ENCODE assay signal across 24 cellular contexts in the genomic region with DNA sequence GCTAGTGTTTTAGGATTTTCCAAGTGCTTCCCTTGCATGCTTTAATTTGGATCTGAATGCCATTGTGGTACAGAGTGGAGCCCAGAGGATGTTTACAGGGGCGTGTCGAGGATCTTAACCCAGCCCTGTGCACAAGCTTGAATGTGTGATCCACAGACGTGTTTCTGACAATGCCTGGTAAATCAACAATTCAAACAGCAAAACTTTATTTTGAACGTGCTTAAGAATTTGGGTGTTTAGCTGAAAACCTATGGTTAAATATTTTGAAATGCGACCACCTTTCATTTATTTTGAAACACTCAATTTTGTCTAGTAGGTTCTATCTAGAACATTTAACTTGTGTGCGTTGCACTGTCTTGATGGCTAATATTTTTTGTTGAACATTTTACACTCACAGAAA. TPM values are rescaled to one million over a fixed set of nuclear protein-coding genes. Genes with fewer than 3 reads are reported as not detected.
DNase-seq lines count a peak whose midpoint lies in the region; ATAC-seq, FAIRE-seq and TF ChIP-seq lines count a peak whose summit lies in the region.
"Had no signal": no experiment of that assay in that cellular context is flagged by ENCODE, and none has a peak within 500 bp of the region (broad histone marks: within the 10 kb centered on the region; RNA-seq: fewer than 3 reads in every experiment).

No MANE protein-coding gene starts in this region.

- POLR2A ChIA-PET in K562 (lab: Yijun Ruan, JAX), result no interaction called here

- TF ChIP-seq RAD21 in K562 (CRISPR knock-in tag; conservative IDR thresholded peaks at IDR 0.05 in 1 of 2, IDR thresholded peaks at IDR 0.05 in 1 of 2), result no peak

- H3K9ac ChIP-seq in K562 (ENCODE audit: insufficient read depth in 1 of 2, low read depth in 2 of 2, low read length in 2 of 2), result no peak overlapping the region

- H3K79me2 ChIP-seq in K562 (ENCODE audit: control insufficient read depth, insufficient read depth, low read length), result no peaks in the 10 kb centered on the region

- intact Hi-C loops in left ventricle myocardium inferior (cut with micrococcal nuclease), result no loop called here
- intact Hi-C loops in left ventricle myocardium superior (cut with micrococcal nuclease), result no loop called here
- intact Hi-C loops in K562 (cut with micrococcal nuclease), result no loop called here
- intact Hi-C loops in psoas muscle (cut with DNase I), result no loop called here

- no peak overlapping the region for H3K4me2 ChIP-seq in K562 (ENCODE audit: insufficient read depth, low read length)

- H3K27me3 ChIP-seq in left ventricle myocardium inferior (ENCODE audit: low read depth) (peaks cover 15% of the 10 kb centered on the region), K562 (ENCODE audit: control insufficient read depth in 2 of 2, insufficient read depth in 2 of 2, low read length in 2 of 2) (peaks cover 6 to 37% of the 10 kb centered on the region in 2 experiments; a peak in 3 of 5 replicates), psoas muscle (ENCODE audit: insufficient read depth in 3 of 3, low read length in 2 of 3) (no peaks in the 10 kb centered on the region)
- peaks cover 11% of the 10 kb centered on the region for H3K27me3 ChIP-seq in effector memory CD4-positive, alpha-beta T cell (replicated peaks; ENCODE audit: control insufficient read depth, insufficient read depth, low read length, poor library complexity, severe bottlenecking)
- H3K27me3 ChIP-seq: SJCRH30 had no signal

- CTCF ChIA-PET in K562 (lab: Yijun Ruan, JAX; ENCODE audit: low intra/inter-chr PET ratio), result no interaction called here

- 0 out of 2 replicates have a peak, but pooled peaks cover 3% of the 10 kb centered on the region for H4K20me1 ChIP-seq in K562 (replicated peaks; ENCODE audit: control insufficient read depth, insufficient read depth, low read length)

- FAIRE-seq in K562 (lab: Jason Lieb, UNC), result peak; percentile 44
- FAIRE-seq: A204.1, G401.6, GM19239, RCC 7860 had no signal

- H3K9me3 ChIP-seq in left ventricle myocardium inferior (replicated peaks) (no peaks in the 10 kb centered on the region), K562 (replicated peaks; ENCODE audit: control insufficient read depth, insufficient read depth, low read depth, low read length) (no peaks in the 10 kb centered on the region), psoas muscle (no peaks in the 10 kb centered on the region)
- H3K9me3 ChIP-seq in effector memory CD4-positive, alpha-beta T cell (ENCODE audit: control insufficient read depth, low read length), result no peaks in the 10 kb centered on the region
- H3K9me3 ChIP-seq: SJCRH30 had no signal

- H3K27ac ChIP-seq in left ventricle myocardium inferior (replicated peaks) (peak overlapping the region; percentile 96), K562 (ENCODE audit: extremely low read depth, low read depth, low read length) (no peak overlapping the region), psoas muscle (peak overlapping the region; percentile 92)
- no peak overlapping the region for H3K27ac ChIP-seq in effector memory CD4-positive, alpha-beta T cell (ENCODE audit: insufficient read depth, low read length, poor library complexity, severe bottlenecking)
- H3K27ac ChIP-seq: SJCRH30 had no signal

- DNase-seq in left ventricle myocardium inferior (no peak), left ventricle myocardium superior (no peak), GM12865 (ENCODE audit: low read depth) (no peak), K562 (ENCODE audit: extremely low read depth in 1 of 4, low spot score in 3 of 4) (no peak), psoas muscle (no peak), OCI-M1 (lab: John Stamatoyannopoulos, UW) (no peak)
- no peak for DNase-seq in effector memory CD4-positive, alpha-beta T cell
- DNase-seq: CD4-positive, alpha-beta memory T cell; COR-L47; DMS53; H7; Karpas-422; MV-4-11; NCI-H1694; NCI-H2029 treated with DMSO at 0.1 percent for 48 hours; NCI-H446 treated with DMSO at 0.1 percent for 48 hours; NCI-H526; SJCRH30 had no signal

- H3K36me3 ChIP-seq in left ventricle myocardium inferior (no peaks in the 10 kb centered on the region), K562 (ENCODE audit: control insufficient read depth, insufficient read depth, low read length) (no peaks in the 10 kb centered on the region), psoas muscle (ENCODE audit: insufficient read depth in 1 of 2, low read depth in 1 of 2) (no peaks in the 10 kb centered on the region)
- no peaks in the 10 kb centered on the region for H3K36me3 ChIP-seq in effector memory CD4-positive, alpha-beta T cell (ENCODE audit: control insufficient read depth, insufficient read depth, low read length)
- H3K36me3 ChIP-seq: SJCRH30 had no signal

- in situ Hi-C loops in K562 (cut with MboI), result no loop called here

- no peak overlapping the region for H2AFZ ChIP-seq in K562 (ENCODE audit: low read depth, low read length)

- H3K4me1 ChIP-seq in left ventricle myocardium inferior, result peaks cover 59% of the 10 kb centered on the region
- H3K4me1 ChIP-seq in K562 (replicated peaks in 1 of 2; ENCODE audit: control insufficient read depth in 2 of 2, insufficient read depth in 2 of 2, low read length in 2 of 2), result peaks cover 0 to 11% of the 10 kb centered on the region in 2 experiments; a peak in 1 of 5 replicates
- peaks cover 64% of the 10 kb centered on the region for H3K4me1 ChIP-seq in psoas muscle
- peaks cover 25% of the 10 kb centered on the region for H3K4me1 ChIP-seq in effector memory CD4-positive, alpha-beta T cell (ENCODE audit: control insufficient read depth, insufficient read depth, low read length, poor library complexity, severe bottlenecking)
- H3K4me1 ChIP-seq: SJCRH30 had no signal

- no TSS peak for BruUV-seq in K562 (replicated peaks; lab: Mats Ljungman, UMichigan)

- peak overlapping the region; percentile 75 for H3K4me3 ChIP-seq in left ventricle myocardium inferior
- H3K4me3 ChIP-seq in GM12865 (ENCODE audit: low read depth, low read length), result peak overlapping the region; percentile 71; the same call in 1 of the 2 replicates
- no peak overlapping the region for H3K4me3 ChIP-seq in K562
- H3K4me3 ChIP-seq in psoas muscle, result peak overlapping the region; percentile 84
- no peak overlapping the region for H3K4me3 ChIP-seq in effector memory CD4-positive, alpha-beta T cell (ENCODE audit: insufficient read depth, low read depth, low read length, poor library complexity, severe bottlenecking)
- H3K4me3 ChIP-seq: SJCRH30 had no signal

- TF ChIP-seq CTCF in left ventricle myocardium inferior (IDR thresholded peaks at IDR 0.05; ENCODE audit: borderline replicate concordance) (no peak), GM12865 (IDR thresholded peaks at IDR 0.05; ENCODE audit: insufficient read depth, low read depth, low read length, missing control alignments) (no peak), K562 (IDR thresholded peaks at IDR 0.05 in 2 of 3, conservative IDR thresholded peaks at IDR 0.05 in 1 of 3; ENCODE audit: insufficient read depth in 2 of 3, low read depth in 1 of 3, low read length in 3 of 3) (no peak), psoas muscle (IDR thresholded peaks at IDR 0.05) (no peak)

- no peak for TF ChIP-seq EP300 in K562 (IDR thresholded peaks at IDR 0.05; ENCODE audit: low read length)

- no peak for TF ChIP-seq POLR2A in K562 (conservative IDR thresholded peaks at IDR 0.05)

- 20% methylated on average over 6 of the region's 6 CpGs for WGBS in K562 (ENCODE audit: insufficient coverage, low coverage, missing lambda C conversion rate)
- WGBS in psoas muscle, 3 donors, result 40 to 65% (median 47%) methylated on average over 6 of the region's 6 CpGs

- ATAC-seq in left ventricle myocardium superior (no peak), K562 (no peak), psoas muscle (no peak), GM21515 (IDR thresholded peaks at IDR 0.05; ENCODE audit: unreplicated experiment) (no peak)

- H3K9me1 ChIP-seq in K562 (ENCODE audit: control insufficient read depth, insufficient read depth, low read length), result no peaks in the 10 kb centered on the region

RNA-seq across cellular contexts. Expression of a gene that starts 1.8 kb away (rescaled TPM):
- total RNA-seq in left ventricle myocardium inferior (253 TPM), left ventricle myocardium superior (298 TPM), K562 (2014; rRNA removed) (0.73 and 0.78 TPM in 2 replicates), K562 (2014; rRNA removed; fragmentation: Illumina TruSeq; extraction: Trizol) (0.48 and 0.65 TPM in 2 replicates), K562 (2015; rRNA removed; fragmentation: Illumina TruSeq; extraction: Trizol) (0.53 and 0.76 TPM in 2 replicates), K562 (2021) (1.0 and 1.4 TPM in 2 replicates), psoas muscle (100 to 1,000 TPM in 3 of 4 donors, 10 to 100 TPM in 1; 80.2 to 150 (median 118) TPM)
- total RNA-seq in K562 (2011; cell fraction: chromatin; rRNA removed; ENCODE audit: low replicate concordance), result 1.1 and 2.5 TPM in 2 replicates
- total RNA-seq in K562 (2011; cell fraction: nucleolus; rRNA removed), result 0.79 and 1.7 TPM in 2 replicates
- 1.1 and 1.3 TPM in 2 replicates for total RNA-seq in K562 (2011; cell fraction: nucleoplasm; rRNA removed)
- polyA plus RNA-seq in K562 (2011; rRNA removed) (0.65 and 1.2 TPM in 2 replicates), K562 (2014; fragmentation: Illumina TruSeq; extraction: Trizol) (0.86 and 1.1 TPM in 2 replicates), K562 (2014; fragmentation: Nextera tagmentation; extraction: Ambion mirVana) (under 1 TPM; 0.07 to 0.28 TPM), K562 (2014; rRNA removed) (0.60 and 1.3 TPM in 2 replicates), psoas muscle (100 to 1,000 TPM in 2 of 3 donors, 10 to 100 TPM in 1; 38.8 to 142 (median 115) TPM)
- 1.0 and 2.3 TPM in 2 replicates for polyA plus RNA-seq in K562 (2011; cell fraction: cytosol; rRNA removed)
- 2.6 and 3.3 TPM in 2 replicates for polyA plus RNA-seq in K562 (2011; cell fraction: nucleus; rRNA removed)
- 0.13 and 0.28 TPM in 2 replicates for polyA plus RNA-seq in K562 (2012)
- polyA minus RNA-seq in K562 (2011; rRNA and poly(A)+ RNA removed), result 0.51 and 0.56 TPM in 2 replicates
- polyA minus RNA-seq in K562 (2011; cell fraction: cytosol; rRNA and poly(A)+ RNA removed), result 0.91 TPM in 1 of 2 replicates, not detected in the other
- 0.11 and 0.40 TPM in 2 replicates for polyA minus RNA-seq in K562 (2011; cell fraction: nucleus; rRNA and poly(A)+ RNA removed)
- total RNA-seq: MCF 10A had no signal

RNA-seq across cellular contexts. Expression of a gene that starts 34.6 kb away (rescaled TPM):
- total RNA-seq in left ventricle myocardium inferior, result 20.5 TPM
- 20.6 TPM for total RNA-seq in left ventricle myocardium superior
- 19.0 and 32.2 TPM in 2 replicates for total RNA-seq in K562 (2011; cell fraction: chromatin; rRNA removed; ENCODE audit: low replicate concordance)
- total RNA-seq in K562 (2011; cell fraction: nucleolus; rRNA removed), result 21.4 and 24.3 TPM in 2 replicates
- total RNA-seq in K562 (2011; cell fraction: nucleoplasm; rRNA removed), result 22.4 and 37.3 TPM in 2 replicates
- total RNA-seq in K562 (2014; rRNA removed), result 17.4 and 23.3 TPM in 2 replicates
- 14.4 and 15.6 TPM in 2 replicates for total RNA-seq in K562 (2014; rRNA removed; fragmentation: Illumina TruSeq; extraction: Trizol)
- total RNA-seq in K562 (2015; rRNA removed; fragmentation: Illumina TruSeq; extraction: Trizol), result 12.6 and 13.3 TPM in 2 replicates
- 35.8 and 39.6 TPM in 2 replicates for total RNA-seq in K562 (2021)
- polyA plus RNA-seq in K562 (2011; rRNA removed), result 19.0 and 21.9 TPM in 2 replicates
- 21.6 and 31.5 TPM in 2 replicates for polyA plus RNA-seq in K562 (2011; cell fraction: cytosol; rRNA removed)
- 17.8 and 23.4 TPM in 2 replicates for polyA plus RNA-seq in K562 (2011; cell fraction: nucleus; rRNA removed)
- polyA plus RNA-seq in K562 (2012), result 18.4 and 21.4 TPM in 2 replicates
- polyA plus RNA-seq in K562 (2014; fragmentation: Illumina TruSeq; extraction: Trizol), result 20.5 and 21.0 TPM in 2 replicates
- polyA plus RNA-seq in K562 (2014; fragmentation: Nextera tagmentation; extraction: Ambion mirVana), result under 1 TPM; 0.35 to 0.72 TPM
- polyA plus RNA-seq in K562 (2014; rRNA removed), result 19.5 and 23.1 TPM in 2 replicates
- polyA minus RNA-seq in K562 (2011; rRNA and poly(A)+ RNA removed), result 14.3 and 21.6 TPM in 2 replicates
- polyA minus RNA-seq in K562 (2011; cell fraction: cytosol; rRNA and poly(A)+ RNA removed), result 12.3 and 19.2 TPM in 2 replicates
- polyA minus RNA-seq in K562 (2011; cell fraction: nucleus; rRNA and poly(A)+ RNA removed), result 8.6 and 12.6 TPM in 2 replicates
- 10 to 100 TPM; 17.6 to 23.4 (median 19.8) TPM for total RNA-seq in psoas muscle
- 10 to 100 TPM; 11.2 to 19.0 (median 15.2) TPM for polyA plus RNA-seq in psoas muscle

RNA-seq across cellular contexts. Expression of a gene that starts 37.5 kb away (rescaled TPM):
- total RNA-seq in left ventricle myocardium inferior, result 2.1 TPM
- 2.6 TPM for total RNA-seq in left ventricle myocardium superior
- total RNA-seq in K562 (2011; cell fraction: chromatin; rRNA removed; ENCODE audit: low replicate concordance), result 0.19 and 0.21 TPM in 2 replicates
- total RNA-seq in K562 (2011; cell fraction: nucleolus; rRNA removed), result 0.26 and 0.33 TPM in 2 replicates
- 0.29 TPM in 1 of 2 replicates, not detected in the other for total RNA-seq in K562 (2011; cell fraction: nucleoplasm; rRNA removed)
- 1.2 TPM in 2 replicates for total RNA-seq in K562 (2014; rRNA removed)
- 0.26 and 0.73 TPM in 2 replicates for total RNA-seq in K562 (2014; rRNA removed; fragmentation: Illumina TruSeq; extraction: Trizol)
- 0.76 and 0.79 TPM in 2 replicates for total RNA-seq in K562 (2015; rRNA removed; fragmentation: Illumina TruSeq; extraction: Trizol)
- 0.62 and 0.63 TPM in 2 replicates for total RNA-seq in K562 (2021)
- polyA plus RNA-seq in K562 (2011; rRNA removed), result 0.38 and 0.56 TPM in 2 replicates
- 0.31 and 0.48 TPM in 2 replicates for polyA plus RNA-seq in K562 (2011; cell fraction: cytosol; rRNA removed)
- polyA plus RNA-seq in K562 (2011; cell fraction: nucleus; rRNA removed), result 0.24 and 0.50 TPM in 2 replicates
- 1.3 and 2.6 TPM in 2 replicates for polyA plus RNA-seq in K562 (2012)
- polyA plus RNA-seq in K562 (2014; fragmentation: Illumina TruSeq; extraction: Trizol), result 0.85 and 0.87 TPM in 2 replicates
- polyA plus RNA-seq in K562 (2014; fragmentation: Nextera tagmentation; extraction: Ambion mirVana), result under 1 TPM; 0.30 to 0.55 TPM
- 0.56 and 0.65 TPM in 2 replicates for polyA plus RNA-seq in K562 (2014; rRNA removed)
- 0.36 and 0.63 TPM in 2 replicates for polyA minus RNA-seq in K562 (2011; rRNA and poly(A)+ RNA removed)
- not detected in 2 replicates for polyA minus RNA-seq in K562 (2011; cell fraction: cytosol; rRNA and poly(A)+ RNA removed)
- not detected in 2 replicates for polyA minus RNA-seq in K562 (2011; cell fraction: nucleus; rRNA and poly(A)+ RNA removed)
- total RNA-seq in psoas muscle, result 1 to 10 TPM; 1.4 to 4.7 (median 2.6) TPM
- 1 to 10 TPM; 1.6 to 4.8 (median 3.2) TPM for polyA plus RNA-seq in psoas muscle

Comparison
In these comparisons a context has a peak if more than half of its experiments do, and no peak if none do; other contexts are left out.
1. H3K27ac ChIP-seq: peak in left ventricle myocardium inferior (single experiment) and psoas muscle (single experiment); none in K562 (single experiment) and effector memory CD4-positive, alpha-beta T cell (single experiment).
2. H3K4me3 ChIP-seq: peak in left ventricle myocardium inferior (single experiment), GM12865 (single experiment) and psoas muscle (single experiment); none in K562 (single experiment) and effector memory CD4-positive, alpha-beta T cell (single experiment).
3. RNA of a gene that starts 1.8 kb away (total RNA-seq): 298 TPM in left ventricle myocardium superior (single experiment), 253 TPM in left ventricle myocardium inferior (single experiment) and 80.2 to 150 TPM in psoas muscle; 0.48 to 2.5 TPM in K562; every median in the first group is over 10 times any median in the second.